Comparison of ENCODE assay signal across 1 cellular context in genomic region chr5:179814090-179814489, GRCh38.
TF ChIP-seq lines count a peak whose summit lies in the region.

No MANE protein-coding gene starts in this region.

TF ChIP-seq in HepG2, 621 proteins besides CTCF, POLR2A, EP300 and RAD21:
- no peak for TF ChIP-seq NRL (CRISPR knock-in tag; IDR thresholded peaks at IDR 0.05; ENCODE audit: borderline replicate concordance)
